18 cellular contexts compared by ENCODE assay signal in genomic region chr16:88483392-88483641, GRCh38. TPM values are rescaled to one million over a fixed set of nuclear protein-coding genes. Genes with fewer than 3 reads are reported as not detected.
DNase-seq lines count a peak whose midpoint lies in the region; ATAC-seq and TF ChIP-seq lines count a peak whose summit lies in the region.
"Had no signal": no experiment of that assay in that cellular context is flagged by ENCODE, and none has a peak within 500 bp of the region (broad histone marks: within the 10 kb centered on the region; RNA-seq: fewer than 3 reads in every experiment).

No MANE protein-coding gene starts in this region.

- H3K4me3 Mint-ChIP-seq in Caco-2 (ENCODE audit: unreplicated experiment) (no peak overlapping the region), WTC11 (no peak overlapping the region), memory B cell (no peak overlapping the region)
- H3K4me3 Mint-ChIP-seq: CD14-positive monocyte had no signal

- POLR2A ChIA-PET in Caco-2 (lab: Charles Lee) = no interaction called here
- POLR2A ChIA-PET in WTC11 (lab: Charles Lee) = no interaction called here

- H3K4me1 Mint-ChIP-seq in Caco-2 (ENCODE audit: low read depth, unreplicated experiment) = peaks cover 36% of the 10 kb centered on the region
- H3K4me1 Mint-ChIP-seq in WTC11 = peaks cover 5% of the 10 kb centered on the region; the same call in 1 of the 2 replicates
- peaks cover 26% of the 10 kb centered on the region for H3K4me1 Mint-ChIP-seq in memory B cell

- H3K27me3 ChIP-seq in Caco-2 (replicated peaks; ENCODE audit: control insufficient read depth, insufficient read depth, low read length) (no peaks in the 10 kb centered on the region), stomach (peaks cover 0 to 37% (median 0%) of the 10 kb centered on the region in 3 donors)

- no peaks in the 10 kb centered on the region for H3K9me3 Mint-ChIP-seq in Caco-2 (ENCODE audit: unreplicated experiment)
- H3K9me3 Mint-ChIP-seq in WTC11 = no peaks in the 10 kb centered on the region
- no peaks in the 10 kb centered on the region for H3K9me3 Mint-ChIP-seq in memory B cell

- 40 to 65% (median 49%) methylated on average over 8 of the region's 8 CpGs for WGBS in stomach, 5 donors

- no peak for DNase-seq in Caco-2
- no peak for DNase-seq in WTC11 (ENCODE audit: low spot score)
- DNase-seq in memory B cell (ENCODE audit: low spot score in 2 of 2) = no peak
- no peak for DNase-seq in stomach
- DNase-seq in NCI-H1930 (lab: John Stamatoyannopoulos, UW) = no peak
- DNase-seq: ACHN, DMS 273 treated with DMSO at 0.1 percent for 48 hours, DND-41, MV-4-11, NCI-H1694 treated with DMSO at 0.1 percent for 48 hours, NCI-H226, NCI-H524, SJCRH30 had no signal

- H3K27ac Mint-ChIP-seq in Caco-2 (ENCODE audit: unreplicated experiment) (peak overlapping the region; percentile 65), WTC11 (peak overlapping the region; percentile 74; the same call in 1 of the 2 replicates), memory B cell (peak overlapping the region; percentile 83)
- H3K27ac Mint-ChIP-seq: CD14-positive monocyte had no signal

- intact Hi-C loops in Caco-2 (cut with micrococcal nuclease; ENCODE audit: unreplicated experiment) = no loop called here
- intact Hi-C loops in stomach (cut with DNase I; ENCODE audit: low total_unique reads) = no loop called here

- H3K4me1 ChIP-seq in Caco-2 (peaks cover 54% of the 10 kb centered on the region), stomach (peaks cover 49 to 95% (median 94%) of the 10 kb centered on the region in 4 donors)
- H3K4me1 ChIP-seq: HAP-1 had no signal

- H3K9me3 ChIP-seq in Caco-2 = no peaks in the 10 kb centered on the region
- no peaks in the 10 kb centered on the region for H3K9me3 ChIP-seq in stomach
- H3K9me3 ChIP-seq: HAP-1, SJCRH30 had no signal

- H3K36me3 Mint-ChIP-seq in Caco-2 (ENCODE audit: insufficient read depth, unreplicated experiment) (peaks cover 22% of the 10 kb centered on the region), WTC11 (no peaks in the 10 kb centered on the region), memory B cell (no peaks in the 10 kb centered on the region)
- H3K36me3 Mint-ChIP-seq: CD14-positive monocyte had no signal

- no peak for TF ChIP-seq CTCF in Caco-2 (IDR thresholded peaks at IDR 0.05; ENCODE audit: insufficient read depth in 1 of 2, low read depth in 1 of 2, low read length in 1 of 2, severe bottlenecking in 1 of 2, unreplicated experiment in 1 of 2)
- TF ChIP-seq CTCF in WTC11 (IDR thresholded peaks at IDR 0.05) = no peak
- TF ChIP-seq CTCF in stomach (IDR thresholded peaks at IDR 0.05) = no peak

- no TSS peak for BruUV-seq in Caco-2 (replicated peaks; lab: Mats Ljungman, UMichigan)

- CTCF ChIA-PET in Caco-2 (lab: Charles Lee) = interaction anchor here (0.5 kb wide), 1 partner anchor 86 kb away, joined by 3 read pairs; no protein-coding TSS in a partner anchor
- CTCF ChIA-PET in WTC11 (lab: Charles Lee) = no interaction called here

- H3K4me3 ChIP-seq in Caco-2 (ENCODE audit: low read depth, low read length) (no peak overlapping the region), stomach (peak overlapping the region in 1 of 4 donors; percentile 3)
- H3K4me3 ChIP-seq: HAP-1, SJCRH30 had no signal

- TF ChIP-seq EP300 in stomach (IDR thresholded peaks at IDR 0.05) = no peak

- ATAC-seq in WTC11 = no peak
- no peak for ATAC-seq in memory B cell (ENCODE audit: low read depth)
- no peak for ATAC-seq in GM19324 (IDR thresholded peaks at IDR 0.05; ENCODE audit: low FRiP score, unreplicated experiment)
- ATAC-seq in HG03159 (IDR thresholded peaks at IDR 0.05; ENCODE audit: unreplicated experiment) = no peak

- H3K27me3 Mint-ChIP-seq in Caco-2 (ENCODE audit: insufficient read depth, unreplicated experiment) (no peaks in the 10 kb centered on the region), WTC11 (ENCODE audit: low read depth) (no peaks in the 10 kb centered on the region), memory B cell (no peaks in the 10 kb centered on the region)

- peaks cover 7% of the 10 kb centered on the region; the same call in 1 of the 2 replicates for H3K36me3 ChIP-seq in Caco-2 (ENCODE audit: control insufficient read depth, insufficient read depth, low read length)
- H3K36me3 ChIP-seq in stomach = peaks cover 0 to 8% (median 2%) of the 10 kb centered on the region in 4 donors
- H3K36me3 ChIP-seq: HAP-1, SJCRH30 had no signal

- peak overlapping the region; percentile 58 to 81 (median 68) for H3K27ac ChIP-seq in stomach
- H3K27ac ChIP-seq: KMS-11, SJCRH30 had no signal

- no peak for TF ChIP-seq POLR2A in stomach (IDR thresholded peaks at IDR 0.05)

TF ChIP-seq in WTC11, 78 proteins besides CTCF, POLR2A, EP300 and RAD21:
- TF ChIP-seq MLX (CRISPR knock-in tag; IDR thresholded peaks at IDR 0.05) (no peak), ZNF671 (CRISPR knock-in tag; IDR thresholded peaks at IDR 0.05) (no peak), ZNF532 (CRISPR knock-in tag; IDR thresholded peaks at IDR 0.05; ENCODE audit: borderline replicate concordance) (no peak), ZNF317 (CRISPR knock-in tag; IDR thresholded peaks at IDR 0.05; ENCODE audit: borderline replicate concordance, low read depth) (no peak), NFATC4 (CRISPR knock-in tag; IDR thresholded peaks at IDR 0.05) (no peak), TP53 (CRISPR knock-in tag; IDR thresholded peaks at IDR 0.05) (no peak), MAX (CRISPR knock-in tag; IDR thresholded peaks at IDR 0.05) (no peak), ZNF138 (CRISPR knock-in tag; conservative IDR thresholded peaks at IDR 0.05) (no peak), USF2 (CRISPR knock-in tag; IDR thresholded peaks at IDR 0.05) (no peak), ZNF263 (CRISPR knock-in tag; IDR thresholded peaks at IDR 0.05; ENCODE audit: low read depth) (no peak), GTF2I (CRISPR knock-in tag; conservative IDR thresholded peaks at IDR 0.05) (no peak), ZNF219 (CRISPR knock-in tag; IDR thresholded peaks at IDR 0.05; ENCODE audit: borderline replicate concordance) (no peak), FOXP1 (CRISPR knock-in tag; IDR thresholded peaks at IDR 0.05; ENCODE audit: borderline replicate concordance) (no peak)
- TF ChIP-seq, protein P1, sequence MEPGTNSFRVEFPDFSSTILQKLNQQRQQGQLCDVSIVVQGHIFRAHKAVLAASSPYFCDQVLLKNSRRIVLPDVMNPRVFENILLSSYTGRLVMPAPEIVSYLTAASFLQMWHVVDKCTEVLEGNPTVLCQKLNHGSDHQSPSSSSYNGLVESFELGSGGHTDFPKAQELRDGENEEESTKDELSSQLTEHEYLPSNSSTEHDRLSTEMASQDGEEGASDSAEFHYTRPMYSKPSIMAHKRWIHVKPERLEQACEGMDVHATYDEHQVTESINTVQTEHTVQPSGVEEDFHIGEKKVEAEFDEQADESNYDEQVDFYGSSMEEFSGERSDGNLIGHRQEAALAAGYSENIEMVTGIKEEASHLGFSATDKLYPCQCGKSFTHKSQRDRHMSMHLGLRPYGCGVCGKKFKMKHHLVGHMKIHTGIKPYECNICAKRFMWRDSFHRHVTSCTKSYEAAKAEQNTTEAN (CRISPR knock-in tag; IDR thresholded peaks at IDR 0.05) = no peak

RNA-seq across cellular contexts. Expression of gene ZFPM1, which starts 30.2 kb away (rescaled TPM):
- total RNA-seq in Caco-2 (2022) (24.1 and 25.9 TPM in 2 replicates), WTC11 (2021) (8.1 to 9.3 TPM (median 8.5 TPM) in 3 replicates), stomach (10 to 100 TPM in 4 of 5 donors, 1 to 10 TPM in 1; 3.9 to 85.7 (median 20.5) TPM)
- polyA plus RNA-seq in stomach = 10 to 100 TPM in 1 of 3 donors, 1 to 10 TPM in 2; 4.1 to 10.6 (median 4.2) TPM
